Comparison of ENCODE assay signal across 22 cellular contexts in the genomic region with DNA sequence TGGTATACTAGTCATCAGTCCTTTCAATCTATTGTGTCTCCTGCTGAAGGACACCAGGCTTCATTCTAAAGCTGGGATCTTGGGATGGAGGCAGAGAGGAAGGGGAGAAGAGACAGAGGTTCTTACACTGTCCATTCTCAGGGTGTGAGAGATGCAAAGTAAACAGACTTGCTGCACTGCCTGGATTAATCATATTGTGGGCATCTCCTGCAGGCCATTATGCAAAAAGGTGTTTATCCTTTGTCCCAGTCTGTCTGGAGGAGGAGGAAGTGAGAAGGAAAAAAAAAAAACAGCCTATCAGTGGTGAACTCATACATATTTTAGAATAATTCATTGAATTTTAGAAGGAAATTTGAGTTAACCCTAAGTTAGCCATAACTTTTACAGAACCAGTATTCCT.
"Had no signal": no experiment of that assay in that cellular context is flagged by ENCODE, and none has a peak within 500 bp of the region (broad histone marks: within the 10 kb centered on the region; RNA-seq: fewer than 3 reads in every experiment).

No MANE protein-coding gene starts in this region.

- FAIRE-seq: colon, endometrium had no signal

- H3K9ac ChIP-seq: neural progenitor cell had no signal

- H3K36me3 ChIP-seq: adrenal gland, gastrocnemius medialis, heart left ventricle, neural progenitor cell, spleen, stomach, upper lobe of left lung had no signal

- H3K4me3 Mint-ChIP-seq: activated CD4-positive, alpha-beta T cell treated with anti-CD3 and anti-CD28 coated beads for 36 hours; activated CD8-positive, alpha-beta T cell treated with anti-CD3 and anti-CD28 coated beads for 36 hours; activated naive CD4-positive, alpha-beta T cell treated with anti-CD3 and anti-CD28 coated beads, Interleukin-2, amount 50 U/mL, for 24 hours; activated T-cell treated with anti-CD3 and anti-CD28 coated beads, Interleukin-2, amount 50 U/mL, for 4 hours; immature natural killer cell; neural progenitor cell had no signal

- H3K9me3 Mint-ChIP-seq: activated CD8-positive, alpha-beta T cell treated with anti-CD3 and anti-CD28 coated beads for 36 hours; activated naive CD4-positive, alpha-beta T cell treated with anti-CD3 and anti-CD28 coated beads, Interleukin-2, amount 50 U/mL, for 24 hours; activated T-cell treated with anti-CD3 and anti-CD28 coated beads, Interleukin-2, amount 50 U/mL, for 4 hours had no signal

- H3K9me3 ChIP-seq: adrenal gland, gastrocnemius medialis, heart left ventricle, psoas muscle, spleen, stomach, testis, upper lobe of left lung had no signal

- H3K27ac Mint-ChIP-seq: activated CD4-positive, alpha-beta T cell treated with anti-CD3 and anti-CD28 coated beads for 36 hours; activated CD8-positive, alpha-beta T cell treated with anti-CD3 and anti-CD28 coated beads for 36 hours; activated naive CD4-positive, alpha-beta T cell treated with anti-CD3 and anti-CD28 coated beads, Interleukin-2, amount 50 U/mL, for 24 hours; immature natural killer cell; neural progenitor cell had no signal

- DNase-seq: activated CD4-positive, alpha-beta T cell treated with anti-CD3 and anti-CD28 coated beads for 36 hours; activated CD8-positive, alpha-beta T cell treated with anti-CD3 and anti-CD28 coated beads for 36 hours; activated effector memory CD4-positive, alpha-beta T cell treated with Interleukin-2 at 50 U/mL for 16 hours; activated T-cell treated with anti-CD3 and anti-CD28 coated beads, Interleukin-2, amount 50 U/mL, for 4 hours; adrenal gland; caudate nucleus; gastrocnemius medialis; heart left ventricle; immature natural killer cell; left cardiac atrium; psoas muscle; spleen; stomach; T-helper 2 cell; testis; upper lobe of left lung had no signal

- H3K36me3 Mint-ChIP-seq: activated naive CD4-positive, alpha-beta T cell treated with anti-CD3 and anti-CD28 coated beads, Interleukin-2, amount 50 U/mL, for 24 hours; immature natural killer cell; neural progenitor cell had no signal

- H3K4me1 Mint-ChIP-seq: activated CD4-positive, alpha-beta T cell treated with anti-CD3 and anti-CD28 coated beads for 36 hours; activated naive CD4-positive, alpha-beta T cell treated with anti-CD3 and anti-CD28 coated beads, Interleukin-2, amount 50 U/mL, for 24 hours; immature natural killer cell had no signal

- H3K4me1 ChIP-seq: adrenal gland, gastrocnemius medialis, heart left ventricle, neural progenitor cell, psoas muscle, spleen, stomach, testis, upper lobe of left lung had no signal

- H3K4me2 ChIP-seq: neural progenitor cell had no signal

- ATAC-seq: activated CD4-positive, alpha-beta T cell treated with anti-CD3 and anti-CD28 coated beads for 36 hours; activated CD8-positive, alpha-beta T cell treated with anti-CD3 and anti-CD28 coated beads for 36 hours; activated T-cell treated with anti-CD3 and anti-CD28 coated beads, Interleukin-2, amount 50 U/mL, for 4 hours; gastrocnemius medialis; heart left ventricle; left cardiac atrium; psoas muscle; sciatic nerve had no signal

- H3K4me3 ChIP-seq: adrenal gland, gastrocnemius medialis, heart left ventricle, lung, neural progenitor cell, psoas muscle, spleen, stomach, testis, upper lobe of left lung had no signal

- H2AFZ ChIP-seq: neural progenitor cell had no signal

- H3K27me3 ChIP-seq: adrenal gland, gastrocnemius medialis, heart left ventricle, neural progenitor cell, stomach, testis, upper lobe of left lung had no signal

- H3K27ac ChIP-seq: adrenal gland, gastrocnemius medialis, heart left ventricle, neural progenitor cell, psoas muscle, spleen, stomach, testis, upper lobe of left lung had no signal
